In the genomic region with DNA sequence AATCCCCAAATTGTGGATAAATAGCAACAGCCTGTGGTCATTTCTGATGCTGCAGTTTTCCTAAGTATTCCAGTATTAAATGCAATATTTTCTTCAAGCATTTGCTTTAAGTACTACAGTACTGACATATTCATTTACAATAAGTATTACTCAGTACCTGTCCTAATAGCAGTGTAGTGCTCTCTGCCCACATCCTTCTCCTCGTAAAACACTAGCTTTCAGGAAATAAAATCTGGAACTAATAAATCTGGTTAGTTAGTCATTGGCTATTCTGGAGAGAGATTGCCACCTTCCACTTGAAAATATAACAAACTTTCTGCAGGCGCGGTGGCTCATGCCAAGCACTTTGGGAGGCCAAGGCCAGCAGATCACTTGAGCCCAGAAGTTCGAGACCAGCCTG, we compare ENCODE assay signal across 19 cellular contexts.
DNase-seq lines count a peak whose midpoint lies in the region; ATAC-seq and TF ChIP-seq lines count a peak whose summit lies in the region.
"Had no signal": no experiment of that assay in that cellular context is flagged by ENCODE, and none has a peak within 500 bp of the region (broad histone marks: within the 10 kb centered on the region; RNA-seq: fewer than 3 reads in every experiment).

No MANE protein-coding gene starts in this region.

- peak; percentile 6 for DNase-seq in EL
- no peak for DNase-seq in cardiac fibroblast (ENCODE audit: low read depth in 2 of 2)
- DNase-seq in stimulated activated CD4-positive, alpha-beta T cell treated with anti-CD3 and anti-CD28 coated beads, Interleukin-4, amount 100 ng/mL, for 4 hours: no peak
- DNase-seq in putamen (ENCODE audit: low spot score): no peak
- DNase-seq in NCI-H345 treated with DMSO at 0.1 percent for 48 hours (lab: John Stamatoyannopoulos, UW; ENCODE audit: unreplicated experiment): no peak
- DNase-seq: C1 segment of cervical spinal cord, DMS53, H7, KG1, NCI-H1417, NCI-H1694 treated with DMSO at 0.1 percent for 48 hours, NCI-H2081 treated with DMSO at 0.1 percent for 48 hours, NCI-H748 treated with DMSO at 0.1 percent for 48 hours, SIG-M5, SK-N-SH, T-helper 2 cell had no signal

- TF ChIP-seq CTCF in LNCAP (IDR thresholded peaks at IDR 0.05) (peak; percentile 30; the same call in 1 of the 2 replicates), cardiac fibroblast (IDR thresholded peaks at IDR 0.05; ENCODE audit: low read depth, low read length) (peak; percentile 5)

- no peak overlapping the region for H3K4me3 ChIP-seq in cardiac fibroblast (replicated peaks in 1 of 2; ENCODE audit: low read depth in 2 of 2, low read length in 2 of 2)
- H3K4me3 ChIP-seq: GM12878 had no signal

- no peak for ATAC-seq in GM18498 (IDR thresholded peaks at IDR 0.05; ENCODE audit: unreplicated experiment)
- ATAC-seq: GM12878 had no signal
